12 cellular contexts compared by ENCODE assay signal in the genomic region with DNA sequence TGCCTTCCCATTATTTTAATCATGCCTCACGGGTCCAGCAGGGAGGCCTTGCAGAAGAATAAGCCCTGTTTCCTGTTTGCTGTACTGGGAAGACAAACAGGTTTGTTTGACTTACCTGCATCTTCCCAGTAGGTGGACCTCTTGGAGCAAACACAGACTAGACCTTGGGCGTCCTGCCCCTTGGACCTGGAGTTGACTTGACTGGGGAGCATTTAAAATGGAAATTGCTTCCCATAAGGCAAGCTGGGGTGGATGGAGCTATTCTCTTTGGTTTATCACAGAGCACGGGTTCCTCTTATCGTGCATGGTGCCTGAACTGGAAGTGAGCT.
DNase-seq lines count a peak whose midpoint lies in the region; ATAC-seq and TF ChIP-seq lines count a peak whose summit lies in the region.
"Had no signal": no experiment of that assay in that cellular context is flagged by ENCODE, and none has a peak within 500 bp of the region (broad histone marks: within the 10 kb centered on the region; RNA-seq: fewer than 3 reads in every experiment).

No MANE protein-coding gene starts in this region.

- CTCF ChIA-PET in HEK293 (lab: Yijun Ruan, JAX) = interaction anchor here (0.5 to 1.3 kb wide), 5 partner anchors 92 to 497 kb away, joined by 3 to 5 read pairs (median 3); no protein-coding TSS in a partner anchor
- CTCF ChIA-PET in RWPE1 (lab: Yijun Ruan, JAX) = interaction anchor here (0.6 to 0.7 kb wide), 3 partner anchors 59 to 1118 kb away, joined by 4 to 6 read pairs (median 4); no protein-coding TSS in a partner anchor

- POLR2A ChIA-PET in HEK293 (lab: Yijun Ruan, JAX) (interaction anchor here (0.5 kb wide), 1 partner anchor 496 kb away, joined by 3 read pairs; no protein-coding TSS in a partner anchor), RWPE1 (lab: Yijun Ruan, JAX; ENCODE audit: low non-redundant PET) (no interaction called here)

- no peaks in the 10 kb centered on the region for H3K36me3 ChIP-seq in HEK293 (ENCODE audit: control insufficient read depth in 2 of 2, insufficient read depth in 1 of 2, low read length in 2 of 2)

- no peaks in the 10 kb centered on the region for H3K4me1 ChIP-seq in HEK293 (ENCODE audit: control insufficient read depth, insufficient read depth, low read length)

- H3K27ac ChIP-seq in HEK293 (ENCODE audit: extremely low read depth, low read depth, low read length) = no peak overlapping the region
- H3K27ac ChIP-seq in RWPE1 = no peak overlapping the region

- H3K9me3 ChIP-seq in HEK293 (ENCODE audit: control insufficient read depth, insufficient read depth, low read depth, low read length) = no peaks in the 10 kb centered on the region

- TF ChIP-seq CTCF in HEK293 (tag by site-specific recombination; IDR thresholded peaks at IDR 0.05) (peak; percentile 41; the same call in 1 of the 2 replicates), RWPE1 (conservative IDR thresholded peaks at IDR 0.05; ENCODE audit: low read depth) (no peak)

- H3K4me3 ChIP-seq in HEK293 (ENCODE audit: low read depth, low read length) = no peak overlapping the region

- peak; percentile 63 for DNase-seq in COLO668 (lab: John Stamatoyannopoulos, UW; ENCODE audit: unreplicated experiment)
- peak; percentile 79 for DNase-seq in NCI-H774 (lab: John Stamatoyannopoulos, UW)
- peak; percentile 49 for DNase-seq in iPS-NIHi11 (ENCODE audit: low spot score)
- no peak for DNase-seq in DMS79 (lab: John Stamatoyannopoulos, UW)
- no peak for DNase-seq in RWPE1 (ENCODE audit: low spot score)
- DNase-seq in T-helper 9 cell = no peak
- DNase-seq: activated naive CD4-positive, alpha-beta T cell treated with Interleukin-2 at 50 U/mL for 16 hours; DND-41; immature natural killer cell; NCI-H1048 had no signal

- ATAC-seq in GM21737 (IDR thresholded peaks at IDR 0.05; ENCODE audit: unreplicated experiment) = no peak

TF ChIP-seq in HEK293, 187 proteins besides CTCF, POLR2A, EP300 and RAD21:
- TF ChIP-seq ZNF350 (tag by site-specific recombination; IDR thresholded peaks at IDR 0.05) (no peak), ZNF658 (tag by site-specific recombination; IDR thresholded peaks at IDR 0.05) (no peak), ZNF10 (tag by site-specific recombination; IDR thresholded peaks at IDR 0.05) (no peak), ZNF404 (tag by site-specific recombination; IDR thresholded peaks at IDR 0.05) (no peak), ZNF138 (tag by site-specific recombination; IDR thresholded peaks at IDR 0.05; ENCODE audit: borderline replicate concordance) (no peak), ZNF776 (tag by site-specific recombination; IDR thresholded peaks at IDR 0.05; ENCODE audit: borderline replicate concordance) (no peak), ZNF311 (tag by site-specific recombination; IDR thresholded peaks at IDR 0.05; ENCODE audit: borderline replicate concordance) (no peak), KLF8 (tag by site-specific recombination; IDR thresholded peaks at IDR 0.05) (no peak), ZNF792 (tag by site-specific recombination; IDR thresholded peaks at IDR 0.05) (no peak), ZFP41 (tag by site-specific recombination; IDR thresholded peaks at IDR 0.05; ENCODE audit: borderline replicate concordance) (no peak)
- TF ChIP-seq, protein P1, sequence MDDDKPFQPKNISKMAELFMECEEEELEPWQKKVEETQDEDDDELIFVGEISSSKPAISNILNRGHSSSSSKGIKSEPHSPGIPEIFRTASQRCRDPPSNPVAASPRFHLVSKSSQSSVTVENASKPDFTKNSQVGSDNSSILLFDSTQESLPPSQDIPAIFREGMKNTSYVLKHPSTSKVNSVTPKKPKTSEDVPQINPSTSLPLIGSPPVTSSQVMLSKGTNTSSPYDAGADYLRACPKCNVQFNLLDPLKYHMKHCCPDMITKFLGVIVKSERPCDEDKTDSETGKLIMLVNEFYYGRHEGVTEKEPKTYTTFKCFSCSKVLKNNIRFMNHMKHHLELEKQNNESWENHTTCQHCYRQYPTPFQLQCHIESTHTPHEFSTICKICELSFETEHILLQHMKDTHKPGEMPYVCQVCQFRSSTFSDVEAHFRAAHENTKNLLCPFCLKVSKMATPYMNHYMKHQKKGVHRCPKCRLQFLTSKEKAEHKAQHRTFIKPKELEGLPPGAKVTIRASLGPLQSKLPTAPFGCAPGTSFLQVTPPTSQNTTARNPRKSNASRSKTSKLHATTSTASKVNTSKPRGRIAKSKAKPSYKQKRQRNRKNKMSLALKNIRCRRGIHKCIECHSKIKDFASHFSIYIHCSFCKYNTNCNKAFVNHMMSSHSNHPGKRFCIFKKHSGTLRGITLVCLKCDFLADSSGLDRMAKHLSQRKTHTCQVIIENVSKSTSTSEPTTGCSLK (tag by site-specific recombination; IDR thresholded peaks at IDR 0.05) = no peak
- TF ChIP-seq, protein P2, sequence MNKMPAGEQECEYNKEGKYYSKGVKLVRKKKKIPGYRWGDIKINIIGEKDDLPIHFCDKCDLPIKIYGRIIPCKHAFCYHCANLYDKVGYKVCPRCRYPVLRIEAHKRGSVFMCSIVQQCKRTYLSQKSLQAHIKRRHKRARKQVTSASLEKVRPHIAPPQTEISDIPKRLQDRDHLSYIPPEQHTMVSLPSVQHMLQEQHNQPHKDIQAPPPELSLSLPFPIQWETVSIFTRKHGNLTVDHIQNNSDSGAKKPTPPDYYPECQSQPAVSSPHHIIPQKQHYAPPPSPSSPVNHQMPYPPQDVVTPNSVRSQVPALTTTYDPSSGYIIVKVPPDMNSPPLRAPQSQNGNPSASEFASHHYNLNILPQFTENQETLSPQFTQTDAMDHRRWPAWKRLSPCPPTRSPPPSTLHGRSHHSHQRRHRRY (tag by site-specific recombination; IDR thresholded peaks at IDR 0.05) = no peak
- TF ChIP-seq, protein P3, sequence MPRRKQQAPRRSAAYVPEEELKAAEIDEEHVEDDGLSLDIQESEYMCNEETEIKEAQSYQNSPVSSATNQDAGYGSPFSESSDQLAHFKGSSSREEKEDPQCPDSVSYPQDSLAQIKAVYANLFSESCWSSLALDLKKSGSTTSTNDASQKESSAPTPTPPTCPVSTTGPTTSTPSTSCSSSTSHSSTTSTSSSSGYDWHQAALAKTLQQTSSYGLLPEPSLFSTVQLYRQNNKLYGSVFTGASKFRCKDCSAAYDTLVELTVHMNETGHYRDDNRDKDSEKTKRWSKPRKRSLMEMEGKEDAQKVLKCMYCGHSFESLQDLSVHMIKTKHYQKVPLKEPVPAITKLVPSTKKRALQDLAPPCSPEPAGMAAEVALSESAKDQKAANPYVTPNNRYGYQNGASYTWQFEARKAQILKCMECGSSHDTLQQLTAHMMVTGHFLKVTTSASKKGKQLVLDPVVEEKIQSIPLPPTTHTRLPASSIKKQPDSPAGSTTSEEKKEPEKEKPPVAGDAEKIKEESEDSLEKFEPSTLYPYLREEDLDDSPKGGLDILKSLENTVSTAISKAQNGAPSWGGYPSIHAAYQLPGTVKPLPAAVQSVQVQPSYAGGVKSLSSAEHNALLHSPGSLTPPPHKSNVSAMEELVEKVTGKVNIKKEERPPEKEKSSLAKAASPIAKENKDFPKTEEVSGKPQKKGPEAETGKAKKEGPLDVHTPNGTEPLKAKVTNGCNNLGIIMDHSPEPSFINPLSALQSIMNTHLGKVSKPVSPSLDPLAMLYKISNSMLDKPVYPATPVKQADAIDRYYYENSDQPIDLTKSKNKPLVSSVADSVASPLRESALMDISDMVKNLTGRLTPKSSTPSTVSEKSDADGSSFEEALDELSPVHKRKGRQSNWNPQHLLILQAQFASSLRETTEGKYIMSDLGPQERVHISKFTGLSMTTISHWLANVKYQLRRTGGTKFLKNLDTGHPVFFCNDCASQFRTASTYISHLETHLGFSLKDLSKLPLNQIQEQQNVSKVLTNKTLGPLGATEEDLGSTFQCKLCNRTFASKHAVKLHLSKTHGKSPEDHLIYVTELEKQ (tag by site-specific recombination; IDR thresholded peaks at IDR 0.05; ENCODE audit: borderline replicate concordance) = no peak

Comparison
In these comparisons a context has a peak if more than half of its experiments do, and no peak if none do; other contexts are left out.
1. DNase-seq: peak in COLO668 (single experiment), NCI-H774 (single experiment) and iPS-NIHi11 (single experiment); none in DMS79 (single experiment), RWPE1 (single experiment) and T-helper 9 cell (single experiment).